12 cellular contexts compared by ENCODE assay signal in the genomic region with DNA sequence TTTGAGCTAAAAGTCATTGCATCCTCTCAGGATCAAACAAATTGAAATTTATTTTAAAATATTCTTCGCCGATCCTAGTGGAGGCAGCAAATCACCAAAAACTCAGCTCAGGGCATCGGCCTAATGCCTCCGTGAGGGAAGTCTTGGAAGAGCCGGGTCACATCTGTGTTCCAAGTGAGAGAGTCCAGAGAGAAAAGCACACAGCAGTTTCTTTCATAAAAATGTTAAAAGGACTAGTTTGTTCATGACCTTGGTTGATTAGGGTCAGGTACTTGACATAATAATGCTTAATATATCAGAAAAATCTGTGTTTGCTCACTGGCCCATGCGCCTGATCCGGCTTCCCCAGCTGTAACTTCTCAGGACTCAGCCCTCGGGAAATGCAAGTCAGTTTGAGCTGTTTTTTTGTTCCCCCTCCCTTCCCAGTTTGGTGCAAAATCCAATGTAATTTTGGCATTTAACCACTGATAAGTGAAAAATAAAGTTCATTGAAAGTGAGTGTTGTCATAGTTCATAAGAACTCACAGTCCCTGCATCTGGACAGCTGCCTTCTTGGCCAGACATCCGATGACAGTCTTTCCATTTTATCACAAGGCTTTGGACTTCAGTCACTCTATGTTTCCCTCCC.
A peak's percentile ranks its signal among the peaks of the same experiment; 100 is the strongest.
DNase-seq lines count a peak whose midpoint lies in the region; ATAC-seq, FAIRE-seq and TF ChIP-seq lines count a peak whose summit lies in the region.
"Had no signal": no experiment of that assay in that cellular context is flagged by ENCODE, and none has a peak within 500 bp of the region (broad histone marks: within the 10 kb centered on the region; RNA-seq: fewer than 3 reads in every experiment).

No MANE protein-coding gene starts in this region.

- no peak overlapping the region; the same call in 1 of the 2 replicates for H2AFZ ChIP-seq in H1 (ENCODE audit: low read length)

- no peaks in the 10 kb centered on the region for H3K9me3 Mint-ChIP-seq in stimulated activated effector memory CD8-positive, alpha-beta T cell treated with anti-CD3 and anti-CD28 coated beads, Interleukin-12 subunit alpha, Interleukin-12 subunit beta, amount 100 ng/mL, for 72 hours
- H3K9me3 Mint-ChIP-seq: immature natural killer cell had no signal

- H3K79me2 ChIP-seq in H1 (ENCODE audit: control insufficient read depth in 1 of 2, insufficient read depth in 2 of 2, low read length in 2 of 2), result no peaks in the 10 kb centered on the region

- no peak overlapping the region for H2AK5ac ChIP-seq in H1 (ENCODE audit: low read depth, low read length)

- H2BK5ac ChIP-seq in H1 (ENCODE audit: low read depth, low read length), result no peak overlapping the region

- no peak overlapping the region for H2BK15ac ChIP-seq in H1 (ENCODE audit: low read length)

- no peaks in the 10 kb centered on the region for H3K4me1 Mint-ChIP-seq in stimulated activated effector memory CD8-positive, alpha-beta T cell treated with anti-CD3 and anti-CD28 coated beads, Interleukin-12 subunit alpha, Interleukin-12 subunit beta, amount 100 ng/mL, for 72 hours

- H4K8ac ChIP-seq in H1 (ENCODE audit: extremely low read depth, insufficient read depth, low read length), result no peak overlapping the region

- H3K14ac ChIP-seq in H1 (ENCODE audit: insufficient read length), result no peak overlapping the region

- peak; percentile 64 to 68 for TF ChIP-seq RAD21 in H1 (IDR thresholded peaks at IDR 0.05 in 1 of 2, conservative IDR thresholded peaks at IDR 0.05 in 1 of 2; ENCODE audit: low read depth in 2 of 2, low read length in 2 of 2)

- no peaks in the 10 kb centered on the region for H3K9me3 ChIP-seq in H1 (ENCODE audit: insufficient read depth in 2 of 2, low read depth in 1 of 2, low read length in 1 of 2)
- H3K9me3 ChIP-seq: thyroid gland had no signal

- no peak overlapping the region for H3K9ac ChIP-seq in H1 (replicated peaks in 1 of 4; ENCODE audit: extremely low read depth in 1 of 4, low read depth in 3 of 4, low read length in 3 of 4)

- TF ChIP-seq CTCF in H1 (IDR thresholded peaks at IDR 0.05; ENCODE audit: control extremely low read depth in 1 of 3, insufficient read depth in 1 of 3, low read depth in 1 of 3, low read length in 3 of 3), result peak in 2 of 3 experiments; percentile 19 to 41; a peak in 2 of 4 replicates
- TF ChIP-seq CTCF in lower leg skin (IDR thresholded peaks at IDR 0.05), result no peak

- no peaks in the 10 kb centered on the region for H3K23me2 ChIP-seq in H1 (ENCODE audit: low read depth, low read length)

- H3K18ac ChIP-seq in H1 (ENCODE audit: extremely low read depth, low read length), result no peak overlapping the region

- intact Hi-C loops in lower leg skin (cut with DNase I; ENCODE audit: low total_unique reads), result no loop called here

- FAIRE-seq in H1 (lab: Jason Lieb, UNC), result no peak

- H3K27ac Mint-ChIP-seq in stimulated activated effector memory CD8-positive, alpha-beta T cell treated with anti-CD3 and anti-CD28 coated beads, Interleukin-12 subunit alpha, Interleukin-12 subunit beta, amount 100 ng/mL, for 72 hours, result no peak overlapping the region

- no peak for TF ChIP-seq EP300 in H1 (IDR thresholded peaks at IDR 0.05; ENCODE audit: borderline replicate concordance in 1 of 2, low read depth in 2 of 2, low read length in 2 of 2)

- H3K4me3 ChIP-seq in H1 (ENCODE audit: extremely low read depth in 1 of 4, insufficient read depth in 2 of 4, low read depth in 3 of 4, low read length in 4 of 4) (no peak overlapping the region), lower leg skin (ENCODE audit: low read depth, poor library complexity, severe bottlenecking) (no peak overlapping the region)
- H3K4me3 ChIP-seq: thyroid gland had no signal

- H3K56ac ChIP-seq in H1 (replicated peaks; ENCODE audit: insufficient read length, low read depth, low read length), result no peak overlapping the region

- CTCF ChIA-PET in H1 (lab: Charles Lee; ENCODE audit: partially characterized antibody), result interaction anchor here (0.8 to 2.5 kb wide), 15 partner anchors 10 to 610 kb away, joined by 3 to 19 read pairs (median 4); no protein-coding TSS in a partner anchor

- no peaks in the 10 kb centered on the region for H3K27me3 ChIP-seq in H1 (replicated peaks in 1 of 4; ENCODE audit: control insufficient read depth in 3 of 4, extremely low read depth in 1 of 4, insufficient read depth in 3 of 4, low read length in 3 of 4)
- H3K27me3 ChIP-seq: thyroid gland had no signal

- H4K91ac ChIP-seq in H1 (replicated peaks; ENCODE audit: insufficient read length, low read length), result no peak overlapping the region

- H3K4me3 Mint-ChIP-seq in stimulated activated effector memory CD8-positive, alpha-beta T cell treated with anti-CD3 and anti-CD28 coated beads, Interleukin-12 subunit alpha, Interleukin-12 subunit beta, amount 100 ng/mL, for 72 hours, result no peak overlapping the region
- H3K4me3 Mint-ChIP-seq: immature natural killer cell had no signal

- no peaks in the 10 kb centered on the region for H3K79me1 ChIP-seq in H1 (ENCODE audit: low read depth, low read length)

- H3K4me1 ChIP-seq in H1 (replicated peaks in 1 of 4; ENCODE audit: control insufficient read depth in 3 of 4, insufficient read depth in 4 of 4, low read length in 3 of 4), result peaks cover 0 to 5% (median 0%) of the 10 kb centered on the region in 4 experiments; a peak in 1 of 7 replicates

- no peaks in the 10 kb centered on the region for H3K36me3 Mint-ChIP-seq in stimulated activated effector memory CD8-positive, alpha-beta T cell treated with anti-CD3 and anti-CD28 coated beads, Interleukin-12 subunit alpha, Interleukin-12 subunit beta, amount 100 ng/mL, for 72 hours
- H3K36me3 Mint-ChIP-seq: immature natural killer cell had no signal

- no peak overlapping the region for H2BK12ac ChIP-seq in H1 (ENCODE audit: low read depth, low read length)

- no peaks in the 10 kb centered on the region for H3K36me3 ChIP-seq in H1 (ENCODE audit: control insufficient read depth in 2 of 4, insufficient read depth in 4 of 4, low read length in 3 of 4)
- H3K36me3 ChIP-seq: thyroid gland had no signal

- no peak for TF ChIP-seq POLR2A in H1 (IDR thresholded peaks at IDR 0.05; ENCODE audit: control extremely low read depth in 1 of 2, low read depth in 2 of 2, low read length in 2 of 2)
- no peak for TF ChIP-seq POLR2A in lower leg skin (IDR thresholded peaks at IDR 0.05)
- no peak for TF ChIP-seq POLR2A in GM18505 (IDR thresholded peaks at IDR 0.05; ENCODE audit: borderline replicate concordance, extremely low read depth, insufficient read depth, insufficient read length)

- no peaks in the 10 kb centered on the region for H4K20me1 ChIP-seq in H1 (replicated peaks in 1 of 2; ENCODE audit: control insufficient read depth in 1 of 2, insufficient read depth in 2 of 2, low read length in 2 of 2)

- no peak overlapping the region for H3K27ac ChIP-seq in H1 (ENCODE audit: low read depth, low read length)
- H3K27ac ChIP-seq: thyroid gland had no signal

- no peak overlapping the region for H2BK120ac ChIP-seq in H1 (replicated peaks; ENCODE audit: low read depth, low read length)

- H3K4ac ChIP-seq in H1 (replicated peaks; ENCODE audit: insufficient read length, low read depth, low read length), result no peak overlapping the region

- peak in 2 of 3 experiments; percentile 21 to 61 for DNase-seq in NCI-H1417 (lab: John Stamatoyannopoulos, UW)
- no peak for DNase-seq in NCI-H1417 treated with DMSO at 0.1 percent for 48 hours (lab: John Stamatoyannopoulos, UW)
- DNase-seq in H1 (ENCODE audit: low read depth in 1 of 2, low spot score in 2 of 2), result no peak
- DNase-seq in lower leg skin (ENCODE audit: low spot score in 2 of 2), result peak; percentile 65 to 90
- peak; percentile 60 for DNase-seq in superior temporal gyrus (ENCODE audit: extremely low spot score)
- DNase-seq in NOMO-1 treated with dmso at 0.1 percent for 144 hours (lab: John Stamatoyannopoulos, UW; ENCODE audit: unreplicated experiment), result no peak
- DNase-seq in stimulated activated effector memory CD8-positive, alpha-beta T cell treated with anti-CD3 and anti-CD28 coated beads, Interleukin-12 subunit alpha, Interleukin-12 subunit beta, amount 100 ng/mL, for 72 hours (ENCODE audit: low spot score in 2 of 2), result no peak
- DNase-seq: immature natural killer cell, NCI-H1105 treated with DMSO at 0.1 percent for 48 hours, T-helper 1 cell had no signal

- WGBS in H1 (ENCODE audit: extremely low coverage in 1 of 2, insufficient coverage in 1 of 2, insufficient read length in 1 of 2, insufficient replicate concordance in 2 of 2, low coverage in 1 of 2, low lambda C conversion rate in 2 of 2, missing lambda C conversion rate in 1 of 2), 2 experiments, result 83% methylated on average over 9 of the region's 9 CpGs; no CpG with 5 or more reads in 1 of the 2 experiments
- WGBS in lower leg skin, 2 donors, result 55 to 57% methylated on average over 9 of the region's 9 CpGs

- H3K23ac ChIP-seq in H1 (ENCODE audit: insufficient read length), result no peak overlapping the region

- no peak overlapping the region for H4K5ac ChIP-seq in H1 (ENCODE audit: insufficient read length, low read depth, low read length)

- H2BK20ac ChIP-seq in H1 (ENCODE audit: low read length), result no peak overlapping the region

- ATAC-seq in stimulated activated effector memory CD8-positive, alpha-beta T cell treated with anti-CD3 and anti-CD28 coated beads, Interleukin-12 subunit alpha, Interleukin-12 subunit beta, amount 100 ng/mL, for 72 hours, result no peak
- no peak for ATAC-seq in GM18505 (IDR thresholded peaks at IDR 0.05; ENCODE audit: unreplicated experiment)

- H3K4me2 ChIP-seq in H1 (ENCODE audit: insufficient read depth in 1 of 2, low read depth in 2 of 2, low read length in 2 of 2), result no peak overlapping the region

- POLR2A ChIA-PET in H1 (lab: Charles Lee; ENCODE audit: partially characterized antibody), result interaction anchor here (1.2 kb wide), 1 partner anchor 609 kb away, joined by 4 read pairs; no protein-coding TSS in a partner anchor

TF ChIP-seq in H1, 55 proteins besides CTCF, POLR2A, EP300 and RAD21:
- TF ChIP-seq CBX8 (IDR thresholded peaks at IDR 0.05; ENCODE audit: borderline replicate concordance, low read depth, low read length) (no peak), GTF2F1 (IDR thresholded peaks at IDR 0.05; ENCODE audit: borderline replicate concordance, low read depth, low read length) (no peak), CBX5 (IDR thresholded peaks at IDR 0.05; ENCODE audit: low read depth, low read length) (no peak), ASH2L (IDR thresholded peaks at IDR 0.05; ENCODE audit: low read length) (no peak), JUN (IDR thresholded peaks at IDR 0.05; ENCODE audit: low read depth, low read length) (no peak), POLR2AphosphoS5 (IDR thresholded peaks at IDR 0.05; ENCODE audit: low read depth, low read length) (no peak), EZH2 (IDR thresholded peaks at IDR 0.05; ENCODE audit: low read depth, low read length, severe bottlenecking) (no peak), KDM4A (IDR thresholded peaks at IDR 0.05; ENCODE audit: low read depth, low read length, severe bottlenecking) (no peak), PHF8 (conservative IDR thresholded peaks at IDR 0.05; ENCODE audit: low read depth, low read length) (no peak), POU5F1 (IDR thresholded peaks at IDR 0.05; ENCODE audit: low read depth, low read length) (no peak), CEBPB (IDR thresholded peaks at IDR 0.05; ENCODE audit: low read depth, low read length) (no peak), SRF (IDR thresholded peaks at IDR 0.05; ENCODE audit: low read depth, low read length) (no peak)

Comparison
In these comparisons a context has a peak if more than half of its experiments do, and no peak if none do; other contexts are left out.
1. DNase-seq: peak in NCI-H1417 (2 of 3), lower leg skin (2 of 2) and superior temporal gyrus (single experiment); none in NCI-H1417 treated with DMSO at 0.1 percent for 48 hours (single experiment), H1 (0 of 2), NOMO-1 treated with dmso at 0.1 percent for 144 hours (single experiment) and stimulated activated effector memory CD8-positive, alpha-beta T cell treated with anti-CD3 and anti-CD28 coated beads, Interleukin-12 subunit alpha, Interleukin-12 subunit beta, amount 100 ng/mL, for 72 hours (0 of 2).
2. CTCF ChIP-seq: peak in H1 (2 of 3); none in lower leg skin (0 of 3).